In the genomic region with DNA sequence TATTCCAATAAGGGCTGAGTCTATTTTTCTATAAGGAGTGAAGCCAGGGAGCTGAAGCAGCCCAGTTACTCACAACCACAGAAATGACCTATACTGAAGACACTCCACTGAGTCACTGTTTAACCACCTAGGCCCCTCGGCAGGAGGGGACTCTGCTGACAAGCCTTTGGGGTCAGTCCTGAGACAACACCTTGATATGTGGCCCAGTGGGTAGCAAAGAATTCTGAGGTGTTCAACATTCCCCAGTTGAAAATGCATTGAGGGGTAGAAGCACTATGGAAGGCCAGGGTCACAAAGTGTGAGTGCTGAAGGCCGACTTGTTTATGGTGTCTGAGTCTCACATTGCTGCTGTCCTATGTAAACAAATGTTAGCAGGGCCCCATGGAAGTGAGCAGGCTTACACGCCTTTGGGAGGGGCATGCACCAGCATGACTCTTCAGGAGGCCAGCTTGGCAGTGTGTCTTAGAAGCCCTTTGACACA, we compare ENCODE assay signal across 12 cellular contexts.
DNase-seq lines count a peak whose midpoint lies in the region; ATAC-seq lines count a peak whose summit lies in the region.
"Had no signal": no experiment of that assay in that cellular context is flagged by ENCODE, and none has a peak within 500 bp of the region (broad histone marks: within the 10 kb centered on the region; RNA-seq: fewer than 3 reads in every experiment).

No MANE protein-coding gene starts in this region.

- ATAC-seq in activated CD4-positive, alpha-beta T cell treated with anti-CD3 and anti-CD28 coated beads for 36 hours: no peak
- ATAC-seq in activated T-cell treated with anti-CD3 and anti-CD28 coated beads, Interleukin-2, amount 50 U/mL, for 72 hours (replicated peaks in 1 of 2): no peak
- ATAC-seq: SK-N-SH treated with all-trans-retinoic acid at 6 μM for 48 hours had no signal

- POLR2A ChIA-PET in activated CD4-positive, alpha-beta T cell treated with anti-CD3 and anti-CD28 coated beads for 36 hours (lab: Charles Lee): no interaction called here

- DNase-seq in AG08396 (ENCODE audit: low spot score): peak; percentile 50
- DNase-seq in HS-27A (ENCODE audit: low read depth): peak; percentile 43
- peak; percentile 45 for DNase-seq in amniotic stem cell (lab: John Stamatoyannopoulos, UW)
- DNase-seq in kidney tubule cell (ENCODE audit: low spot score): peak; percentile 83
- no peak for DNase-seq in activated CD4-positive, alpha-beta T cell treated with anti-CD3 and anti-CD28 coated beads for 36 hours
- no peak for DNase-seq in NCI-H226
- DNase-seq in NCI-H2107 treated with DMSO at 0.1 percent for 48 hours (lab: John Stamatoyannopoulos, UW; ENCODE audit: unreplicated experiment): no peak
- DNase-seq in activated T-cell treated with anti-CD3 and anti-CD28 coated beads, Interleukin-2, amount 50 U/mL, for 72 hours: no peak
- DNase-seq: head of caudate nucleus, NCI-H1436 had no signal

- CTCF ChIA-PET in activated CD4-positive, alpha-beta T cell treated with anti-CD3 and anti-CD28 coated beads for 36 hours (lab: Charles Lee): no interaction called here

- no peaks in the 10 kb centered on the region for H3K9me3 Mint-ChIP-seq in activated CD4-positive, alpha-beta T cell treated with anti-CD3 and anti-CD28 coated beads for 36 hours (ENCODE audit: low read depth)
- peaks cover 0 to 2% of the 10 kb centered on the region in 2 donors for H3K9me3 Mint-ChIP-seq in activated T-cell treated with anti-CD3 and anti-CD28 coated beads, Interleukin-2, amount 50 U/mL, for 72 hours

- H3K36me3 Mint-ChIP-seq in activated CD4-positive, alpha-beta T cell treated with anti-CD3 and anti-CD28 coated beads for 36 hours (ENCODE audit: low read depth): no peaks in the 10 kb centered on the region
- peaks cover 0 to 2% of the 10 kb centered on the region in 2 donors for H3K36me3 Mint-ChIP-seq in activated T-cell treated with anti-CD3 and anti-CD28 coated beads, Interleukin-2, amount 50 U/mL, for 72 hours (ENCODE audit: insufficient read depth in 2 of 2)
- H3K36me3 Mint-ChIP-seq: brain had no signal

- intact Hi-C loops in activated CD4-positive, alpha-beta T cell treated with anti-CD3 and anti-CD28 coated beads for 36 hours (cut with DNase I, micrococcal nuclease): no loop called here

- no peak overlapping the region for H3K4me3 Mint-ChIP-seq in activated CD4-positive, alpha-beta T cell treated with anti-CD3 and anti-CD28 coated beads for 36 hours
- H3K4me3 Mint-ChIP-seq in activated T-cell treated with anti-CD3 and anti-CD28 coated beads, Interleukin-2, amount 50 U/mL, for 72 hours: no peak overlapping the region
- H3K4me3 Mint-ChIP-seq: brain had no signal

- H3K27ac Mint-ChIP-seq in activated CD4-positive, alpha-beta T cell treated with anti-CD3 and anti-CD28 coated beads for 36 hours: no peak overlapping the region
- H3K27ac Mint-ChIP-seq in activated T-cell treated with anti-CD3 and anti-CD28 coated beads, Interleukin-2, amount 50 U/mL, for 72 hours: no peak overlapping the region

- peaks cover 10% of the 10 kb centered on the region for H3K4me1 Mint-ChIP-seq in activated CD4-positive, alpha-beta T cell treated with anti-CD3 and anti-CD28 coated beads for 36 hours
- peaks cover 8% of the 10 kb centered on the region for H3K4me1 Mint-ChIP-seq in activated T-cell treated with anti-CD3 and anti-CD28 coated beads, Interleukin-2, amount 50 U/mL, for 72 hours (ENCODE audit: low read depth)

- peaks cover 10% of the 10 kb centered on the region for H3K27me3 Mint-ChIP-seq in activated CD4-positive, alpha-beta T cell treated with anti-CD3 and anti-CD28 coated beads for 36 hours
- peaks cover 50% of the 10 kb centered on the region for H3K27me3 Mint-ChIP-seq in activated T-cell treated with anti-CD3 and anti-CD28 coated beads, Interleukin-2, amount 50 U/mL, for 72 hours (ENCODE audit: low read depth)
- H3K27me3 Mint-ChIP-seq: brain had no signal

Comparison
In these comparisons a context has a peak if more than half of its experiments do, and no peak if none do; other contexts are left out.
1. DNase-seq: peak in AG08396 (single experiment), HS-27A (single experiment), amniotic stem cell (single experiment) and kidney tubule cell (single experiment); none in activated CD4-positive, alpha-beta T cell treated with anti-CD3 and anti-CD28 coated beads for 36 hours (single experiment), NCI-H226 (single experiment), NCI-H2107 treated with DMSO at 0.1 percent for 48 hours (single experiment) and activated T-cell treated with anti-CD3 and anti-CD28 coated beads, Interleukin-2, amount 50 U/mL, for 72 hours (0 of 2).